10 cellular contexts compared by ENCODE assay signal in the genomic region with DNA sequence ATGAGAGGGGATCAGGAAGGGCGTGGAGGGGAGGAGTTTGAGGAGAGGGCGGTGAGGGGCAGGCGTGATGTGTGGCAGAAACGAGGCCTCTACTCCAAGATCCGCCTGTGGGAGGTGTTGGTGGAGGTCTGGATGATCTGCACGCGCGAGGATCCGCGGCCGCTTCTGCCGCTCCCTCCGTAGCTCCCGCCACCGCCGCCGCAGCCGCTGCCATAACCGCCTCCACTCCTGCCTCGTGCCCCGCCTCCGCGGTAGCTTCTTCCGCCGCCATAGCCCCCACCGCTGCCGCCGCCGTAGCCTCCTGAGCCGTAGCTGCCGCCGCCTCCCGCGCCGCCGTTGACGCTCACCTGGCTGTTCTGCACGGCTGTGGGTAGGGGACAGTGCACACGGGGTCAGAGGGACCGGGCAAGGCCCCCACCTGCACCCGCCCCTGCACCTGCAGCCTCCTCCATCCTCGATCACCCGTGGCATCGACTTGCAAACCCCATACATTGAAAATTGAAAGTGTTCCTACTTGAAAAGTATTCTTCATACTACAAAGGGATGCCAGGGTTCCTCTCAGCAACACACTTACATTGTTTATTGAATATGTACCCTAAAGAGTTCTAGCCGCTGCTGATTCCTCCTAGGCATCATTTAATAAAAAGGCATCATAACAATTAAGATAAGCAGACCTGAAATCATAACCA. TPM values are rescaled to one million over a fixed set of nuclear protein-coding genes. Genes with fewer than 3 reads are reported as not detected.
DNase-seq lines count a peak whose midpoint lies in the region; ATAC-seq and TF ChIP-seq lines count a peak whose summit lies in the region.
"Had no signal": no experiment of that assay in that cellular context is flagged by ENCODE, and none has a peak within 500 bp of the region (broad histone marks: within the 10 kb centered on the region; RNA-seq: fewer than 3 reads in every experiment).

No MANE protein-coding gene starts in this region.

- intact Hi-C loops in left cardiac atrium (cut with DNase I) (no loop called here), spleen (cut with DNase I; ENCODE audit: low total_unique reads) (no loop called here), uterus (cut with DNase I; ENCODE audit: low total_unique reads) (no loop called here)

- TF ChIP-seq CTCF in spleen (IDR thresholded peaks at IDR 0.05 in 8 of 11, conservative IDR thresholded peaks at IDR 0.05 in 3 of 11) (no peak), uterus (IDR thresholded peaks at IDR 0.05) (no peak)

- peak in 1 of 2 donors; percentile 72 for ATAC-seq in left cardiac atrium
- no peak for ATAC-seq in HG03135 (IDR thresholded peaks at IDR 0.05; ENCODE audit: unreplicated experiment)
- no peak for ATAC-seq in HG03045 (IDR thresholded peaks at IDR 0.05; ENCODE audit: unreplicated experiment)

- H3K4me1 ChIP-seq in spleen = peaks cover 0 to 21% (median 11%) of the 10 kb centered on the region in 6 donors
- no peaks in the 10 kb centered on the region for H3K4me1 ChIP-seq in uterus
- H3K4me1 ChIP-seq: A549 had no signal

- DNase-seq in DMS79 treated with DMSO at 0.1 percent for 48 hours (lab: John Stamatoyannopoulos, UW) (peak; percentile 14), DMS79 (lab: John Stamatoyannopoulos, UW) (no peak), activated T-cell treated with anti-CD3 and anti-CD28 coated beads for 4 hours (peak; percentile 34), left cardiac atrium (peak; percentile 27), spleen (peak; percentile 82), uterus (no peak)

- H3K27ac ChIP-seq in spleen = no peak overlapping the region
- H3K27ac ChIP-seq in uterus = no peak overlapping the region
- H3K27ac ChIP-seq: A549 had no signal

- TF ChIP-seq POLR2A in spleen (IDR thresholded peaks at IDR 0.05) (no peak), uterus (IDR thresholded peaks at IDR 0.05) (no peak)

- H3K36me3 ChIP-seq in spleen (no peaks in the 10 kb centered on the region), uterus (no peaks in the 10 kb centered on the region)

- peaks cover 0 to 76% (median 8%) of the 10 kb centered on the region in 7 donors for H3K27me3 ChIP-seq in spleen (replicated peaks in 1 of 7)
- H3K27me3 ChIP-seq in uterus = no peaks in the 10 kb centered on the region

- H3K4me3 ChIP-seq in spleen (peak overlapping the region; percentile 16 to 68 (median 28)), uterus (peak overlapping the region in 1 of 2 donors; percentile 15)
- H3K4me3 ChIP-seq: A549 had no signal

- 3 to 7% (median 4%) methylated on average over 33 to 45 of the region's 45 CpGs for WGBS in spleen, 5 donors

- H3K9me3 ChIP-seq in spleen (no peaks in the 10 kb centered on the region), uterus (no peaks in the 10 kb centered on the region)
- H3K9me3 ChIP-seq: A549 had no signal

RNA-seq across cellular contexts. Expression of a gene that starts 11.0 kb away (rescaled TPM):
- total RNA-seq in left cardiac atrium (under 1 TPM in 1 of 2 donors, not detected in 1; 0.18 TPM), spleen (1 to 10 TPM in 2 of 7 donors, under 1 TPM in 3, not detected in 2; 0.58 to 2.4 (median 0.68) TPM), uterus (1 to 10 TPM in 1 of 4 donors, under 1 TPM in 1, not detected in 2; 0.88 to 1.5 TPM)
- under 1 TPM in 1 of 3 donors, not detected in 2; 0.05 TPM for polyA plus RNA-seq in spleen
- total RNA-seq: NCI-H460 had no signal
- polyA plus RNA-seq: A549 had no signal

RNA-seq across cellular contexts. Expression of a gene that starts 12.1 kb away (rescaled TPM):
- total RNA-seq in left cardiac atrium (not detected), spleen (not detected), uterus (not detected)
- polyA plus RNA-seq in spleen = under 1 TPM in 1 of 3 donors, not detected in 2; 0.03 TPM
- total RNA-seq: NCI-H460 had no signal

RNA-seq across cellular contexts. Expression of a gene that starts 39.2 kb away (rescaled TPM):
- total RNA-seq in left cardiac atrium (not detected), spleen (under 1 TPM in 3 of 7 donors, not detected in 4; 0.13 to 0.52 (median 0.26) TPM), uterus (not detected)
- polyA plus RNA-seq in spleen = under 1 TPM; 0.07 to 0.45 (median 0.42) TPM
- total RNA-seq: NCI-H460 had no signal

Comparison
In these comparisons a context has a peak if more than half of its experiments do, and no peak if none do; other contexts are left out.
1. DNase-seq: peak in DMS79 treated with DMSO at 0.1 percent for 48 hours (single experiment), activated T-cell treated with anti-CD3 and anti-CD28 coated beads for 4 hours (single experiment), left cardiac atrium (single experiment) and spleen (single experiment); none in DMS79 (single experiment) and uterus (0 of 2).